15 cellular contexts compared by ENCODE assay signal in the genomic region with DNA sequence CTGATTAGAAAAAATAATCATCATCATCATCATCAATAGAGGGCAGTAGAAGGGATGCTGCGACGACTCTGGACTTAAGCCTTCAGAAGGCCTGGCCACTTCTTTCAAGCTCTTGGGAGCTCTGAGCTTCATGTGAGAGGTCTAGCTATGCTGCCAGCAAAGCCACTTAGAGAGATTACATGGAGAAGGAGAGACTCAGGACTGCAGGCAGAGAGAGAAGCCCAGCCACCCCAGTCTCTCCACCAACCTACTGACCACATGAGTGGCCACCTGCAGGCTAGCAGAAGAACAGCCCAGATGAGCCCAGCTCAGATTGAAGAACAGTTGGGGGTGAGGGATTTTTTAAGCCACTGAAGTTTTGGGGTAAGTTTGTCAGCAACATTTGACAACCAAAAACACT. TPM values are rescaled to one million over a fixed set of nuclear protein-coding genes. Genes with fewer than 3 reads are reported as not detected.
A peak's percentile ranks its signal among the peaks of the same experiment; 100 is the strongest.
DNase-seq lines count a peak whose midpoint lies in the region; ATAC-seq and TF ChIP-seq lines count a peak whose summit lies in the region.
"Had no signal": no experiment of that assay in that cellular context is flagged by ENCODE, and none has a peak within 500 bp of the region (broad histone marks: within the 10 kb centered on the region; RNA-seq: fewer than 3 reads in every experiment).

No MANE protein-coding gene starts in this region.

- H3K79me2 ChIP-seq in osteoblast (ENCODE audit: insufficient read depth, low read length) = no peaks in the 10 kb centered on the region

- intact Hi-C loops in CD4-positive, alpha-beta memory T cell (cut with micrococcal nuclease) = no loop called here

- H3K27ac ChIP-seq in osteoblast (ENCODE audit: low read depth, low read length) = no peak overlapping the region
- H3K27ac ChIP-seq in CD4-positive, alpha-beta memory T cell (ENCODE audit: low read depth, low read length) = no peak overlapping the region
- H3K27ac ChIP-seq: body of pancreas had no signal

- H3K9me3 ChIP-seq in osteoblast (ENCODE audit: low read depth, low read length) = no peaks in the 10 kb centered on the region
- no peaks in the 10 kb centered on the region for H3K9me3 ChIP-seq in CD4-positive, alpha-beta memory T cell (ENCODE audit: control insufficient read depth in 1 of 2, low read length in 2 of 2)
- H3K9me3 ChIP-seq: body of pancreas had no signal

- no peaks in the 10 kb centered on the region for H3K9me3 Mint-ChIP-seq in CD4-positive, alpha-beta memory T cell
- H3K9me3 Mint-ChIP-seq: nephron progenitor cell had no signal

- no peak for ATAC-seq in GM21529 (IDR thresholded peaks at IDR 0.05; ENCODE audit: unreplicated experiment)
- ATAC-seq: body of pancreas, left ventricle myocardium superior had no signal

- no peaks in the 10 kb centered on the region for H4K20me1 ChIP-seq in osteoblast (ENCODE audit: insufficient read depth, low read length)

- DNase-seq in ELR (ENCODE audit: low read depth) = peak; percentile 23
- DNase-seq in HuH-7 (ENCODE audit: low spot score) = peak; percentile 20
- peak; percentile 10 for DNase-seq in choroid plexus epithelial cell (ENCODE audit: low read depth)
- no peak for DNase-seq in osteoblast (ENCODE audit: insufficient read length, low spot score, missing footprints)
- no peak for DNase-seq in CD4-positive, alpha-beta memory T cell
- no peak for DNase-seq in activated CD4-positive, alpha-beta T cell treated with anti-CD3 and anti-CD28 coated beads, Interleukin-2, amount 50 U/mL, for 1 hour
- DNase-seq: activated naive CD4-positive, alpha-beta T cell; body of pancreas; left ventricle myocardium superior; NCI-H526 treated with DMSO at 0.1 percent for 48 hours; nephron progenitor cell; SHP77 had no signal

- H3K36me3 Mint-ChIP-seq in CD4-positive, alpha-beta memory T cell = no peaks in the 10 kb centered on the region
- H3K36me3 Mint-ChIP-seq: IgD-negative memory B cell had no signal

- H3K4me1 ChIP-seq in osteoblast (ENCODE audit: insufficient read depth, low read length) = no peaks in the 10 kb centered on the region
- no peaks in the 10 kb centered on the region for H3K4me1 ChIP-seq in CD4-positive, alpha-beta memory T cell (ENCODE audit: insufficient read depth, low read length)

- H3K4me3 ChIP-seq in choroid plexus epithelial cell (ENCODE audit: low read depth, low read length) (no peak overlapping the region), osteoblast (ENCODE audit: insufficient read depth, low read length) (no peak overlapping the region)
- no peak overlapping the region for H3K4me3 ChIP-seq in CD4-positive, alpha-beta memory T cell (ENCODE audit: low read length in 2 of 2)
- H3K4me3 ChIP-seq: body of pancreas, smooth muscle cell had no signal

- H3K4me1 Mint-ChIP-seq in CD4-positive, alpha-beta memory T cell = no peaks in the 10 kb centered on the region
- H3K4me1 Mint-ChIP-seq: IgD-negative memory B cell, nephron progenitor cell had no signal

- H3K4me3 Mint-ChIP-seq in CD4-positive, alpha-beta memory T cell = no peak overlapping the region
- H3K4me3 Mint-ChIP-seq: IgD-negative memory B cell, nephron progenitor cell had no signal

- TF ChIP-seq CTCF in choroid plexus epithelial cell (conservative IDR thresholded peaks at IDR 0.05; ENCODE audit: low read depth, low read length) (peak; percentile 44), osteoblast (IDR thresholded peaks at IDR 0.05; ENCODE audit: extremely low read depth, low read depth, low read length) (peak; percentile 27)

- no peak overlapping the region for H3K4me2 ChIP-seq in osteoblast (ENCODE audit: insufficient read depth, low read length)
- H3K4me2 ChIP-seq: smooth muscle cell had no signal

- no peak overlapping the region for H2AFZ ChIP-seq in osteoblast (ENCODE audit: low read length)

- CTCF ChIA-PET in CD4-positive, alpha-beta memory T cell (lab: Charles Lee; ENCODE audit: partially characterized antibody) = no interaction called here

- H3K27me3 Mint-ChIP-seq in CD4-positive, alpha-beta memory T cell = peaks cover 8 to 13% of the 10 kb centered on the region in 2 donors

- no peaks in the 10 kb centered on the region for H3K36me3 ChIP-seq in osteoblast (ENCODE audit: insufficient read depth, low read length)
- H3K36me3 ChIP-seq in CD4-positive, alpha-beta memory T cell (ENCODE audit: insufficient read depth, low read length) = no peaks in the 10 kb centered on the region

- no peak overlapping the region for H3K27ac Mint-ChIP-seq in CD4-positive, alpha-beta memory T cell
- H3K27ac Mint-ChIP-seq: IgD-negative memory B cell, nephron progenitor cell had no signal

- POLR2A ChIA-PET in CD4-positive, alpha-beta memory T cell (lab: Charles Lee; ENCODE audit: partially characterized antibody) = no interaction called here

- H3K27me3 ChIP-seq in osteoblast (ENCODE audit: insufficient read depth, low read length) = peaks cover 5% of the 10 kb centered on the region
- H3K27me3 ChIP-seq in CD4-positive, alpha-beta memory T cell (ENCODE audit: insufficient read depth, low read length) = no peaks in the 10 kb centered on the region
- H3K27me3 ChIP-seq: body of pancreas had no signal

RNA-seq across cellular contexts. Expression of a gene that starts 17.1 kb away (rescaled TPM):
- 3.3 and 7.1 TPM in 2 replicates for total RNA-seq in osteoblast
- total RNA-seq in CD4-positive, alpha-beta memory T cell = not detected
- polyA plus RNA-seq in CD4-positive, alpha-beta memory T cell = under 1 TPM in 1 of 2 donors, not detected in 1; 0.07 TPM
- polyA plus RNA-seq: IgD-negative memory B cell had no signal

Comparison
In these comparisons a context has a peak if more than half of its experiments do, and no peak if none do; other contexts are left out.
1. DNase-seq: peak in ELR (single experiment), HuH-7 (single experiment) and choroid plexus epithelial cell (single experiment); none in osteoblast (single experiment), CD4-positive, alpha-beta memory T cell (0 of 5) and activated CD4-positive, alpha-beta T cell treated with anti-CD3 and anti-CD28 coated beads, Interleukin-2, amount 50 U/mL, for 1 hour (single experiment).